8 cellular contexts compared by ENCODE assay signal in genomic region chr12:19129486-19130223, GRCh38. TPM values are rescaled to one million over a fixed set of nuclear protein-coding genes. Genes with fewer than 3 reads are reported as not detected.
DNase-seq lines count a peak whose midpoint lies in the region; ATAC-seq and TF ChIP-seq lines count a peak whose summit lies in the region.

Gene PLEKHA5 (plus strand): TSS chr12:19129733. CDS start chr12:19129800, 67 bp downstream.

- peak within 1 kb of the TSS; percentile 93 for H3K27ac Mint-ChIP-seq in nephron progenitor cell

- peak within 1 kb of the TSS; percentile 69 for H3K4me3 ChIP-seq in OCI-LY1 (ENCODE audit: low read depth, low read length, poor library complexity, severe bottlenecking)
- H3K4me3 ChIP-seq in gastroesophageal sphincter: peak within 1 kb of the TSS; percentile 95 to 100
- H3K4me3 ChIP-seq in tibial artery: peak within 1 kb of the TSS; percentile 92 to 93

- H3K9ac ChIP-seq in OCI-LY1 (ENCODE audit: low read length): peak within 1 kb of the TSS; percentile 48; the same call in 1 of the 2 replicates

- no peaks in the 10 kb centered on the region for H3K79me2 ChIP-seq in OCI-LY1 (ENCODE audit: insufficient read depth, low read length)

- H3K36me3 ChIP-seq in OCI-LY1 (ENCODE audit: insufficient read depth, low read length): no peaks in the 10 kb centered on the region
- no peaks in the 10 kb centered on the region for H3K36me3 ChIP-seq in gastroesophageal sphincter
- no peaks in the 10 kb centered on the region for H3K36me3 ChIP-seq in tibial artery

- peak within 1 kb of the TSS; percentile 68 for H3K4me2 ChIP-seq in OCI-LY1 (ENCODE audit: low read length)

- H3K4me1 Mint-ChIP-seq in nephron progenitor cell: peaks cover 36% of the 10 kb centered on the region

- no peaks in the 10 kb centered on the region for H3K27me3 Mint-ChIP-seq in nephron progenitor cell (ENCODE audit: low read depth, poor library complexity)

- no peaks in the 10 kb centered on the region for H3F3A ChIP-seq in OCI-LY1 (ENCODE audit: insufficient read depth, low read length)

- peaks cover 34% of the 10 kb centered on the region for H3K9me3 Mint-ChIP-seq in nephron progenitor cell

- peaks cover 3% of the 10 kb centered on the region; the same call in 1 of the 2 replicates for H3K9me3 ChIP-seq in OCI-LY1 (ENCODE audit: low read length)
- peaks cover 0 to 23% (median 0%) of the 10 kb centered on the region in 3 donors for H3K9me3 ChIP-seq in gastroesophageal sphincter
- peaks cover 0 to 14% (median 14%) of the 10 kb centered on the region in 3 donors for H3K9me3 ChIP-seq in tibial artery

- H4K20me1 ChIP-seq in OCI-LY1 (ENCODE audit: insufficient read depth, low read length): no peaks in the 10 kb centered on the region

- no peak for TF ChIP-seq EP300 in gastroesophageal sphincter (IDR thresholded peaks at IDR 0.05)

- no peaks in the 10 kb centered on the region for H3K27me3 ChIP-seq in OCI-LY1 (ENCODE audit: insufficient read depth, low read length)
- no peaks in the 10 kb centered on the region for H3K27me3 ChIP-seq in gastroesophageal sphincter
- H3K27me3 ChIP-seq in tibial artery: no peaks in the 10 kb centered on the region

- TF ChIP-seq CTCF in OCI-LY1 (IDR thresholded peaks at IDR 0.05; ENCODE audit: low read length) (no peak), gastroesophageal sphincter (IDR thresholded peaks at IDR 0.05) (peak in 3 of 4 experiments; percentile 14 to 56 (median 21)), nephron progenitor cell (IDR thresholded peaks at IDR 0.05) (no peak), tibial artery (IDR thresholded peaks at IDR 0.05) (no peak)

- H3K4me1 ChIP-seq in OCI-LY1 (ENCODE audit: insufficient read depth, low read length, severe bottlenecking) (peaks cover 8% of the 10 kb centered on the region), gastroesophageal sphincter (peaks cover 0 to 23% (median 2%) of the 10 kb centered on the region in 3 donors), tibial artery (peaks cover 0 to 13% (median 10%) of the 10 kb centered on the region in 4 donors)

- no peak within 1 kb of the TSS; the same call in 1 of the 2 replicates for H2AFZ ChIP-seq in OCI-LY1 (ENCODE audit: low read length)

- no CpG with 5 or more reads among the region's 103 CpGs for WGBS in gastroesophageal sphincter (ENCODE audit: low coverage in 1 of 2), 2 donors

- DNase-seq in EL (peak; percentile 72), HK-2 (ENCODE audit: unreplicated experiment) (peak; percentile 65), nephron progenitor cell (peak; percentile 79), tibial artery (peak; percentile 65 to 83), MV-4-11 (lab: John Stamatoyannopoulos, UW) (no peak)
- DNase-seq in activated naive CD4-positive, alpha-beta T cell treated with anti-CD3 and anti-CD28 coated beads, Interleukin-2, amount 50 U/mL, for 16 hours: peak; percentile 16

- peak; percentile 15 to 48 for TF ChIP-seq POLR2A in gastroesophageal sphincter (IDR thresholded peaks at IDR 0.05)

- H3K27ac ChIP-seq in OCI-LY1 (ENCODE audit: low read depth, low read length, poor library complexity, severe bottlenecking) (no peak within 1 kb of the TSS), gastroesophageal sphincter (peak within 1 kb of the TSS; percentile 95 to 99 (median 98)), tibial artery (peak within 1 kb of the TSS; percentile 91 to 93)

- peak; percentile 91 for ATAC-seq in gastroesophageal sphincter

- peak within 1 kb of the TSS; percentile 98 for H3K4me3 Mint-ChIP-seq in nephron progenitor cell

- intact Hi-C loops in tibial artery (cut with DNase I; ENCODE audit: low total_unique reads): no loop called here

- H3K9me2 ChIP-seq in OCI-LY1 (ENCODE audit: low read depth, low read length): no peaks in the 10 kb centered on the region; the same call in 1 of the 2 replicates

- H3K36me3 Mint-ChIP-seq in nephron progenitor cell (ENCODE audit: low read depth): peaks cover 24% of the 10 kb centered on the region

RNA-seq across cellular contexts. Expression of gene PLEKHA5, which starts in this region (rescaled TPM):
- 100 to 1,000 TPM in 1 of 4 donors, 10 to 100 TPM in 3; 34.5 to 120 (median 60.0) TPM for total RNA-seq in gastroesophageal sphincter

Comparison
In these comparisons a context has a peak if more than half of its experiments do, and no peak if none do; other contexts are left out.
1. CTCF ChIP-seq: peak in gastroesophageal sphincter (3 of 4); none in OCI-LY1 (single experiment), nephron progenitor cell (single experiment) and tibial artery (0 of 2).
2. Peak in every context shown above with its lines, with median percentiles within 50 percentile points of each other: H3K4me3 ChIP-seq.